Comparison of ENCODE assay signal across 8 cellular contexts in the genomic region with DNA sequence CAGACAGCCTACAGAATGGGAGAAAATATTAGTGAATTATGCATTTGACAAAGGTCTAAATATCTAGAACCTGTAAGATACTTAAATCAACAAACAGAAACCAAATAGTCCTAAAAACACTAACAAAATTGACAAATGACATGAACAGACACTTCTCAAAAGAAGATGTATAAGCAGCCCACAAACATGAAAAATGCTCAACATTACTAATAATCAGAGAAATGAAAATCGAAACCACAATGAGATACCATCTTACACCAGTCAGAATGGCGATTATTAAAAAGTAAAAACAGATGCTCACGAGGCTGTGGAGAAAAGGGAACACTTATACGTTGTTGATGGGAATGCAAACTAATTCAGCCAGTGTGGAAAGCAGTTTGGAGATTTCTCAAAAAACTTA.
"Had no signal": no experiment of that assay in that cellular context is flagged by ENCODE, and none has a peak within 500 bp of the region (broad histone marks: within the 10 kb centered on the region; RNA-seq: fewer than 3 reads in every experiment).

No MANE protein-coding gene starts in this region.

- H3K27me3 Mint-ChIP-seq: IgD-negative memory B cell had no signal

- H3K4me1 ChIP-seq: HAP-1 had no signal

- FAIRE-seq: HTR-8/SVneo had no signal

- H3K4me1 Mint-ChIP-seq: IgD-negative memory B cell had no signal

- H3K9ac ChIP-seq: GM23248 had no signal

- H2AFZ ChIP-seq: GM23248 had no signal

- H3K4me3 Mint-ChIP-seq: IgD-negative memory B cell had no signal

- H3K4me3 ChIP-seq: GM23248, HAP-1 had no signal

- H3K27ac ChIP-seq: GM23248 had no signal

- H3K9me3 ChIP-seq: HAP-1 had no signal

- ATAC-seq: HCT116 had no signal

- DNase-seq: GM23248, GOT3, H7, KBM-7 had no signal

- H3K27ac Mint-ChIP-seq: IgD-negative memory B cell had no signal

- H3K36me3 ChIP-seq: HAP-1 had no signal

- H3K36me3 Mint-ChIP-seq: IgD-negative memory B cell had no signal
